21 cellular contexts compared by ENCODE assay signal in the genomic region with DNA sequence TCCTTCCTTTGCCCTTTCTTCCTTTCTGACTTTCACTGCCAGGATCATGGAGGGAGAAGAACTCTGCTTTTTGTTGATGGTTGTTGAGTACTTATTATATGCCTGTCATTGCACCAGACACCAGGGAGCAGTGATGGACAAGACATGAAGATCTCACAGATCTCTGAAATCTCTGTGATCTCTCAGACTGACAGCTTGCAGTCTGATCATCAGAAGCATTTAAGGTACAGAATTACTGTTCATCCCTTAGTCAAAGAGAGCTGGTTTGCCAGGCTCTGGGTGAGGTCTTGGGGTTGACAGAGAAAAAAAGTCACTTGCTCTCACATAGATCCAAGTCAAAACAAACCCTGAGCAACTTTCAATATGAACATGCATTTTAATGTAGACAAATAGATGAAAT.
DNase-seq lines count a peak whose midpoint lies in the region; ATAC-seq lines count a peak whose summit lies in the region.
"Had no signal": no experiment of that assay in that cellular context is flagged by ENCODE, and none has a peak within 500 bp of the region (broad histone marks: within the 10 kb centered on the region; RNA-seq: fewer than 3 reads in every experiment).

No MANE protein-coding gene starts in this region.

- no peaks in the 10 kb centered on the region for H3K9me3 ChIP-seq in T-helper 17 cell (ENCODE audit: control insufficient read depth, low read length, poor library complexity, severe bottlenecking)
- H3K9me3 ChIP-seq: HAP-1 had no signal

- no peak overlapping the region for H2BK15ac ChIP-seq in mesendoderm (replicated peaks; ENCODE audit: low read depth)

- H3K23ac ChIP-seq in mesendoderm (ENCODE audit: low read length): no peak overlapping the region

- H3K18ac ChIP-seq in mesendoderm (ENCODE audit: low read length): no peak overlapping the region

- ATAC-seq in activated CD8-positive, alpha-beta memory T cell treated with anti-CD3 and anti-CD28 coated beads, Interleukin-2, amount 10 ng/mL, durations not matched to agents 7 days and 5 days: peak; percentile 87
- peak; percentile 88 for ATAC-seq in stimulated activated naive CD8-positive, alpha-beta T cell treated with anti-CD3 and anti-CD28 coated beads, Interleukin-15, amount 100 ng/mL, for 72 hours
- no peak for ATAC-seq in stimulated activated naive CD8-positive, alpha-beta T cell treated with anti-CD3 and anti-CD28 coated beads, Interleukin-15, Interleukin-2, amounts not matched to agents 100 U/mL and 50 U/mL, for 24 hours
- ATAC-seq in T-helper 17 cell: no peak
- ATAC-seq: GM12878 had no signal

- H3K4me2 ChIP-seq in mesendoderm (ENCODE audit: low read length): no peak overlapping the region

- H2AK5ac ChIP-seq in mesendoderm (ENCODE audit: low read length): no peak overlapping the region

- no peak overlapping the region for H3K4ac ChIP-seq in mesendoderm (ENCODE audit: low read depth, low read length)

- CTCF ChIA-PET in activated CD8-positive, alpha-beta memory T cell treated with anti-CD3 and anti-CD28 coated beads, Interleukin-2, amount 10 ng/mL, durations not matched to agents 7 days and 5 days (lab: Charles Lee): interaction anchor here (0.7 kb wide), 1 partner anchor 106 kb away, joined by 5 read pairs; no protein-coding TSS in a partner anchor

- H3K27me3 Mint-ChIP-seq in activated CD8-positive, alpha-beta memory T cell treated with anti-CD3 and anti-CD28 coated beads, Interleukin-2, amount 10 ng/mL, durations not matched to agents 7 days and 5 days: no peaks in the 10 kb centered on the region
- no peaks in the 10 kb centered on the region for H3K27me3 Mint-ChIP-seq in stimulated activated naive CD8-positive, alpha-beta T cell treated with anti-CD3 and anti-CD28 coated beads, Interleukin-15, amount 100 ng/mL, for 72 hours
- H3K27me3 Mint-ChIP-seq in T-helper 17 cell: no peaks in the 10 kb centered on the region
- H3K27me3 Mint-ChIP-seq: CD4-positive, alpha-beta memory T cell had no signal

- peaks cover 2% of the 10 kb centered on the region for H3K9me3 Mint-ChIP-seq in activated CD8-positive, alpha-beta memory T cell treated with anti-CD3 and anti-CD28 coated beads, Interleukin-2, amount 10 ng/mL, durations not matched to agents 7 days and 5 days (ENCODE audit: low read depth)
- H3K9me3 Mint-ChIP-seq in stimulated activated naive CD8-positive, alpha-beta T cell treated with anti-CD3 and anti-CD28 coated beads, Interleukin-15, amount 100 ng/mL, for 72 hours: peaks cover 7 to 17% of the 10 kb centered on the region in 2 donors

- H2BK5ac ChIP-seq in mesendoderm (ENCODE audit: low read length): no peak overlapping the region

- H3K79me2 ChIP-seq in mesendoderm (ENCODE audit: control insufficient read depth, insufficient read depth, low read length): no peaks in the 10 kb centered on the region

- H3K4me1 ChIP-seq in mesendoderm (ENCODE audit: control insufficient read depth, low read depth, low read length): no peaks in the 10 kb centered on the region
- H3K4me1 ChIP-seq: HAP-1 had no signal

- peak; percentile 54 for DNase-seq in activated CD8-positive, alpha-beta memory T cell treated with anti-CD3 and anti-CD28 coated beads, Interleukin-2, amount 10 ng/mL, durations not matched to agents 7 days and 5 days
- no peak for DNase-seq in activated CD8-positive, alpha-beta memory T cell treated with anti-CD3 and anti-CD28 coated beads, Interleukin-2, amount 50 U/mL, for 4 hours
- DNase-seq in stimulated activated naive CD8-positive, alpha-beta T cell treated with anti-CD3 and anti-CD28 coated beads, Interleukin-15, amount 100 ng/mL, for 72 hours: no peak
- DNase-seq in stimulated activated naive CD8-positive, alpha-beta T cell treated with anti-CD3 and anti-CD28 coated beads, Interleukin-15, Interleukin-2, amounts not matched to agents 100 U/mL and 50 U/mL, for 24 hours: no peak
- DNase-seq in T-helper 17 cell: no peak
- no peak for DNase-seq in mesendoderm
- no peak for DNase-seq in MV-4-11 (lab: John Stamatoyannopoulos, UW)
- DNase-seq in NCI-H526 treated with DMSO at 0.1 percent for 48 hours (lab: John Stamatoyannopoulos, UW): no peak
- DNase-seq: ACHN; CD4-positive, alpha-beta memory T cell; DND-41; GDM1; NCI-H1417 treated with DMSO at 0.1 percent for 48 hours; NCI-H1930; NCI-H2171; NCI-H446; NK-92 treated with Interleukin-12 subunit alpha and Interleukin-12 subunit beta, amount 100 ng/mL, for 24 hours; OCI-M1 had no signal

- no peak overlapping the region for H4K8ac ChIP-seq in mesendoderm (ENCODE audit: low read depth, low read length)

- H3K27ac ChIP-seq in mesendoderm (ENCODE audit: low read depth, low read length): no peak overlapping the region
- H3K27ac ChIP-seq: RWPE1 had no signal

- H3K4me3 Mint-ChIP-seq in activated CD8-positive, alpha-beta memory T cell treated with anti-CD3 and anti-CD28 coated beads, Interleukin-2, amount 10 ng/mL, durations not matched to agents 7 days and 5 days: no peak overlapping the region
- H3K4me3 Mint-ChIP-seq in stimulated activated naive CD8-positive, alpha-beta T cell treated with anti-CD3 and anti-CD28 coated beads, Interleukin-15, amount 100 ng/mL, for 72 hours: no peak overlapping the region
- no peak overlapping the region for H3K4me3 Mint-ChIP-seq in T-helper 17 cell
- H3K4me3 Mint-ChIP-seq: CD4-positive, alpha-beta memory T cell had no signal

- no peaks in the 10 kb centered on the region for H3K27me3 ChIP-seq in mesendoderm (ENCODE audit: insufficient read depth, low read length, poor library complexity)

- H3K79me1 ChIP-seq in mesendoderm (ENCODE audit: low read length): no peaks in the 10 kb centered on the region

- no peaks in the 10 kb centered on the region for H3K36me3 ChIP-seq in mesendoderm (ENCODE audit: control insufficient read depth, insufficient read depth, low read length)
- H3K36me3 ChIP-seq: HAP-1 had no signal

- H3K4me1 Mint-ChIP-seq in activated CD8-positive, alpha-beta memory T cell treated with anti-CD3 and anti-CD28 coated beads, Interleukin-2, amount 10 ng/mL, durations not matched to agents 7 days and 5 days: peaks cover 16% of the 10 kb centered on the region
- no peaks in the 10 kb centered on the region for H3K4me1 Mint-ChIP-seq in stimulated activated naive CD8-positive, alpha-beta T cell treated with anti-CD3 and anti-CD28 coated beads, Interleukin-15, amount 100 ng/mL, for 72 hours
- no peaks in the 10 kb centered on the region for H3K4me1 Mint-ChIP-seq in T-helper 17 cell
- H3K4me1 Mint-ChIP-seq: CD4-positive, alpha-beta memory T cell had no signal

- H3K56ac ChIP-seq in mesendoderm (ENCODE audit: low read length): no peak overlapping the region

- H4K5ac ChIP-seq in mesendoderm (ENCODE audit: low read length): no peak overlapping the region

- no peak overlapping the region for H2BK120ac ChIP-seq in mesendoderm (ENCODE audit: low read depth, low read length)

- no peak overlapping the region for H3K4me3 ChIP-seq in mesendoderm (ENCODE audit: low read length)
- H3K4me3 ChIP-seq: GM12878, HAP-1 had no signal

- no peak overlapping the region for H3K27ac Mint-ChIP-seq in activated CD8-positive, alpha-beta memory T cell treated with anti-CD3 and anti-CD28 coated beads, Interleukin-2, amount 10 ng/mL, durations not matched to agents 7 days and 5 days
- no peak overlapping the region for H3K27ac Mint-ChIP-seq in stimulated activated naive CD8-positive, alpha-beta T cell treated with anti-CD3 and anti-CD28 coated beads, Interleukin-15, amount 100 ng/mL, for 72 hours
- peak overlapping the region; percentile 24 for H3K27ac Mint-ChIP-seq in T-helper 17 cell
- H3K27ac Mint-ChIP-seq: CD4-positive, alpha-beta memory T cell had no signal

- H3K9ac ChIP-seq in mesendoderm (ENCODE audit: low read length): no peak overlapping the region

- H3K36me3 Mint-ChIP-seq in activated CD8-positive, alpha-beta memory T cell treated with anti-CD3 and anti-CD28 coated beads, Interleukin-2, amount 10 ng/mL, durations not matched to agents 7 days and 5 days: no peaks in the 10 kb centered on the region
- H3K36me3 Mint-ChIP-seq in T-helper 17 cell (ENCODE audit: low read depth): no peaks in the 10 kb centered on the region
- H3K36me3 Mint-ChIP-seq: CD4-positive, alpha-beta memory T cell had no signal

Comparison
In these comparisons a context has a peak if more than half of its experiments do, and no peak if none do; other contexts are left out.
1. ATAC-seq: peak in activated CD8-positive, alpha-beta memory T cell treated with anti-CD3 and anti-CD28 coated beads, Interleukin-2, amount 10 ng/mL, durations not matched to agents 7 days and 5 days (single experiment) and stimulated activated naive CD8-positive, alpha-beta T cell treated with anti-CD3 and anti-CD28 coated beads, Interleukin-15, amount 100 ng/mL, for 72 hours (single experiment); none in stimulated activated naive CD8-positive, alpha-beta T cell treated with anti-CD3 and anti-CD28 coated beads, Interleukin-15, Interleukin-2, amounts not matched to agents 100 U/mL and 50 U/mL, for 24 hours (single experiment) and T-helper 17 cell (single experiment).